8 cellular contexts compared by ENCODE assay signal in genomic region chr2:197307933-197308521, GRCh38. TPM values are rescaled to one million over a fixed set of nuclear protein-coding genes. Genes with fewer than 3 reads are reported as not detected.
A peak's percentile ranks its signal among the peaks of the same experiment; 100 is the strongest.
DNase-seq lines count a peak whose midpoint lies in the region; ATAC-seq and TF ChIP-seq lines count a peak whose summit lies in the region.

No MANE protein-coding gene starts in this region.

- peak overlapping the region; percentile 94 for H3K27ac Mint-ChIP-seq in activated naive CD4-positive, alpha-beta T cell treated with anti-CD3 and anti-CD28 coated beads, Interleukin-2, amount 50 U/mL, for 24 hours
- no peak overlapping the region for H3K27ac Mint-ChIP-seq in chondrocyte (ENCODE audit: unreplicated experiment)

- ATAC-seq in HG03457 (IDR thresholded peaks at IDR 0.05; ENCODE audit: unreplicated experiment), result peak; percentile 22

- peaks cover 76% of the 10 kb centered on the region for H3K4me1 Mint-ChIP-seq in activated naive CD4-positive, alpha-beta T cell treated with anti-CD3 and anti-CD28 coated beads, Interleukin-2, amount 50 U/mL, for 24 hours
- H3K4me1 Mint-ChIP-seq in chondrocyte (ENCODE audit: low read depth), result peaks cover 36% of the 10 kb centered on the region

- H3K36me3 Mint-ChIP-seq in activated naive CD4-positive, alpha-beta T cell treated with anti-CD3 and anti-CD28 coated beads, Interleukin-2, amount 50 U/mL, for 24 hours, result no peaks in the 10 kb centered on the region
- H3K36me3 Mint-ChIP-seq in chondrocyte (ENCODE audit: low read depth), result no peaks in the 10 kb centered on the region

- peak overlapping the region; percentile 90 for H3K4me3 Mint-ChIP-seq in activated naive CD4-positive, alpha-beta T cell treated with anti-CD3 and anti-CD28 coated beads, Interleukin-2, amount 50 U/mL, for 24 hours
- H3K4me3 Mint-ChIP-seq in chondrocyte (ENCODE audit: unreplicated experiment), result no peak overlapping the region

- H3K9me3 Mint-ChIP-seq in activated naive CD4-positive, alpha-beta T cell treated with anti-CD3 and anti-CD28 coated beads, Interleukin-2, amount 50 U/mL, for 24 hours, result no peaks in the 10 kb centered on the region
- H3K9me3 Mint-ChIP-seq in chondrocyte (ENCODE audit: low read depth), result no peaks in the 10 kb centered on the region

- TF ChIP-seq POLR2A in GM18951 (IDR thresholded peaks at IDR 0.05; ENCODE audit: extremely low read depth, insufficient read depth, insufficient read length), result peak; percentile 29

- in situ Hi-C loops in GM18951 (cut with MboI; ENCODE audit: low sequenced_read_pairs, unreplicated experiment), result loop anchor here (5.0 to 25.0 kb wide), 2 partner anchors 111 to 196 kb away; no protein-coding TSS in a partner anchor

- no peak for TF ChIP-seq CTCF in chondrocyte (IDR thresholded peaks at IDR 0.05)

- no peaks in the 10 kb centered on the region for H3K27me3 Mint-ChIP-seq in activated naive CD4-positive, alpha-beta T cell treated with anti-CD3 and anti-CD28 coated beads, Interleukin-2, amount 50 U/mL, for 24 hours
- H3K27me3 Mint-ChIP-seq in chondrocyte (ENCODE audit: low read depth), result no peaks in the 10 kb centered on the region

- DNase-seq in stimulated activated CD8-positive, alpha-beta memory T cell treated with anti-CD3 and anti-CD28 coated beads, Interleukin-7, amount 100 ng/mL, for 1 hour (ENCODE audit: low read depth in 2 of 2), result peak; percentile 32 to 41
- DNase-seq in DMS53 treated with DMSO at 0.1 percent for 48 hours (lab: John Stamatoyannopoulos, UW; ENCODE audit: unreplicated experiment), result no peak
- no peak for DNase-seq in NCI-H2081 treated with DMSO at 0.1 percent for 48 hours (lab: John Stamatoyannopoulos, UW)
- no peak for DNase-seq in AG20443 (ENCODE audit: low spot score)
- DNase-seq in chondrocyte (ENCODE audit: low spot score), result no peak

RNA-seq across cellular contexts. Expression of gene ANKRD44, which starts 2.6 kb away (rescaled TPM):
- 21.4 to 45.8 TPM (median 26.1 TPM) in 3 replicates for total RNA-seq in chondrocyte

Comparison
In these comparisons a context has a peak if more than half of its experiments do, and no peak if none do; other contexts are left out.
1. DNase-seq: peak in stimulated activated CD8-positive, alpha-beta memory T cell treated with anti-CD3 and anti-CD28 coated beads, Interleukin-7, amount 100 ng/mL, for 1 hour (2 of 2); none in DMS53 treated with DMSO at 0.1 percent for 48 hours (single experiment), NCI-H2081 treated with DMSO at 0.1 percent for 48 hours (single experiment), AG20443 (single experiment) and chondrocyte (single experiment).